ENCODE assay signal across 8 cellular contexts in genomic region chr2:149166958-149167810, GRCh38.
DNase-seq lines count a peak whose midpoint lies in the region; ATAC-seq and TF ChIP-seq lines count a peak whose summit lies in the region.

No MANE protein-coding gene starts in this region.

- H3K9me2 ChIP-seq in GM23248 (ENCODE audit: insufficient read depth), result no peaks in the 10 kb centered on the region

- H3K36me3 Mint-ChIP-seq in CD8-positive, alpha-beta T cell, result no peaks in the 10 kb centered on the region

- POLR2A ChIA-PET in CD8-positive, alpha-beta T cell (lab: Charles Lee), result no interaction called here

- H3K4me2 ChIP-seq in GM23248 (ENCODE audit: unreplicated experiment), result no peak overlapping the region

- intact Hi-C loops in CD8-positive, alpha-beta T cell (cut with DNase I, micrococcal nuclease), result loop anchor here in 1 of 2 experiments (10.0 kb wide), 1 partner anchor 1322 kb away; the partner anchor contains the start of gene ACVR2A
- intact Hi-C loops in esophagus squamous epithelium (cut with DNase I), result no loop called here

- H2AFZ ChIP-seq in GM23248, result no peak overlapping the region

- H3K4me1 ChIP-seq in CD8-positive, alpha-beta T cell (ENCODE audit: insufficient read depth, low read length), result peaks cover 20% of the 10 kb centered on the region
- H3K4me1 ChIP-seq in esophagus squamous epithelium (peaks cover 18 to 67% (median 24%) of the 10 kb centered on the region in 3 donors), GM23248 (ENCODE audit: insufficient read depth) (no peaks in the 10 kb centered on the region)

- no peak overlapping the region for H3K27ac ChIP-seq in CD8-positive, alpha-beta T cell (ENCODE audit: low read depth, low read length)
- H3K27ac ChIP-seq in esophagus squamous epithelium (peak overlapping the region; percentile 58 to 90 (median 86)), GM23248 (no peak overlapping the region)

- ATAC-seq in CD8-positive, alpha-beta T cell, result peak; percentile 91
- ATAC-seq in GM21825 (IDR thresholded peaks at IDR 0.05; ENCODE audit: unreplicated experiment) (peak; percentile 92), HG03095 (IDR thresholded peaks at IDR 0.05; ENCODE audit: unreplicated experiment) (no peak), HG03196 (IDR thresholded peaks at IDR 0.05; ENCODE audit: unreplicated experiment) (no peak), HG02588 (IDR thresholded peaks at IDR 0.05; ENCODE audit: unreplicated experiment) (no peak)

- TF ChIP-seq POLR2A in esophagus squamous epithelium (IDR thresholded peaks at IDR 0.05), result no peak

- H3K4me3 ChIP-seq in CD8-positive, alpha-beta T cell (ENCODE audit: low read depth, low read length), result no peak overlapping the region
- no peak overlapping the region for H3K4me3 ChIP-seq in esophagus squamous epithelium
- H3K4me3 ChIP-seq in GM23248, result no peak overlapping the region

- no peak for TF ChIP-seq CTCF in CD8-positive, alpha-beta T cell (IDR thresholded peaks at IDR 0.05)
- peak in 1 of 6 experiments; percentile 3 for TF ChIP-seq CTCF in esophagus squamous epithelium (IDR thresholded peaks at IDR 0.05)

- peaks cover 20% of the 10 kb centered on the region for H3K4me1 Mint-ChIP-seq in CD8-positive, alpha-beta T cell (ENCODE audit: low read depth)

- H3K27me3 ChIP-seq in CD8-positive, alpha-beta T cell (ENCODE audit: insufficient read depth, low read length), result no peaks in the 10 kb centered on the region
- H3K27me3 ChIP-seq in esophagus squamous epithelium (no peaks in the 10 kb centered on the region), GM23248 (replicated peaks; ENCODE audit: insufficient read depth) (0 out of 2 replicates have a peak, but pooled peaks cover 3% of the 10 kb centered on the region)

- H3K36me3 ChIP-seq in CD8-positive, alpha-beta T cell (ENCODE audit: insufficient read depth, low read length), result no peaks in the 10 kb centered on the region
- H3K36me3 ChIP-seq in esophagus squamous epithelium (no peaks in the 10 kb centered on the region), GM23248 (ENCODE audit: low read depth) (no peaks in the 10 kb centered on the region)

- no peaks in the 10 kb centered on the region for H3K79me2 ChIP-seq in GM23248 (ENCODE audit: insufficient read depth)

- H3K27ac Mint-ChIP-seq in CD8-positive, alpha-beta T cell, result peak overlapping the region; percentile 24

- no peaks in the 10 kb centered on the region for H4K20me1 ChIP-seq in GM23248 (ENCODE audit: insufficient read depth)

- H3K9me3 Mint-ChIP-seq in CD8-positive, alpha-beta T cell, result peaks cover 2% of the 10 kb centered on the region

- no peak overlapping the region for H3K4me3 Mint-ChIP-seq in CD8-positive, alpha-beta T cell

- peaks cover 5% of the 10 kb centered on the region for H3K27me3 Mint-ChIP-seq in CD8-positive, alpha-beta T cell (ENCODE audit: low read depth)

- no peaks in the 10 kb centered on the region for H3K9me3 ChIP-seq in CD8-positive, alpha-beta T cell (ENCODE audit: low read length)
- H3K9me3 ChIP-seq in esophagus squamous epithelium (no peaks in the 10 kb centered on the region), GM23248 (ENCODE audit: low read depth) (no peaks in the 10 kb centered on the region)

- no peak overlapping the region for H3K9ac ChIP-seq in GM23248

- DNase-seq in CD8-positive, alpha-beta T cell, result peak in 5 of 7 experiments; percentile 19 to 72 (median 55)
- DNase-seq in RPMI7951 (ENCODE audit: low read depth) (peak; percentile 95), esophagus squamous epithelium (lab: John Stamatoyannopoulos, UW) (no peak), GM23248 (no peak)

- CTCF ChIA-PET in CD8-positive, alpha-beta T cell (lab: Charles Lee), result interaction anchor here (1.5 kb wide), 1 partner anchor 150 kb away, joined by 3 read pairs; no protein-coding TSS in a partner anchor

- WGBS in esophagus squamous epithelium, 2 donors, result 20 to 32% methylated on average over 5 of the region's 5 CpGs
- 25 to 33% methylated on average over 5 of the region's 5 CpGs for WGBS in GM23248 (ENCODE audit: low coverage in 1 of 2, low lambda C conversion rate in 2 of 2, missing lambda C conversion rate in 2 of 2), 2 experiments

- in situ Hi-C loops in GM23248 (cut with MboI), result no loop called here

- H3F3A ChIP-seq in GM23248 (ENCODE audit: insufficient read depth), result no peaks in the 10 kb centered on the region

Comparison
In these comparisons a context has a peak if more than half of its experiments do, and no peak if none do; other contexts are left out.
1. ATAC-seq: peak in CD8-positive, alpha-beta T cell (single experiment) and GM21825 (single experiment); none in HG03095 (single experiment), HG03196 (single experiment) and HG02588 (single experiment).
2. DNase-seq: peak in CD8-positive, alpha-beta T cell (5 of 7) and RPMI7951 (single experiment); none in esophagus squamous epithelium (single experiment) and GM23248 (single experiment).
3. H3K27ac ChIP-seq: peak in esophagus squamous epithelium (4 of 4); none in CD8-positive, alpha-beta T cell (single experiment) and GM23248 (single experiment).